In genomic region chr1:165544996-165545395, GRCh38 we compare ENCODE assay signal across 2 cellular contexts.
TF ChIP-seq lines count a peak whose summit lies in the region.

No MANE protein-coding gene starts in this region.

TF ChIP-seq in HepG2, 621 proteins besides CTCF, POLR2A, EP300 and RAD21:
- TF ChIP-seq FOXC1 (CRISPR knock-in tag; IDR thresholded peaks at IDR 0.05; ENCODE audit: borderline replicate concordance) (no peak), ZNF629 (CRISPR knock-in tag; conservative IDR thresholded peaks at IDR 0.05) (0 out of 2 replicates have a peak, but pooled peaks have one; percentile 16), MED1 (CRISPR knock-in tag; IDR thresholded peaks at IDR 0.05) (no peak)

TF ChIP-seq in K562, 482 proteins besides CTCF, POLR2A, EP300 and RAD21:
- TF ChIP-seq GABPB2 (CRISPR knock-in tag; conservative IDR thresholded peaks at IDR 0.05) (no peak), RBM25 (IDR thresholded peaks at IDR 0.05; ENCODE audit: low read depth, low read length, severe bottlenecking) (peak; percentile 64)
- TF ChIP-seq, protein P1, sequence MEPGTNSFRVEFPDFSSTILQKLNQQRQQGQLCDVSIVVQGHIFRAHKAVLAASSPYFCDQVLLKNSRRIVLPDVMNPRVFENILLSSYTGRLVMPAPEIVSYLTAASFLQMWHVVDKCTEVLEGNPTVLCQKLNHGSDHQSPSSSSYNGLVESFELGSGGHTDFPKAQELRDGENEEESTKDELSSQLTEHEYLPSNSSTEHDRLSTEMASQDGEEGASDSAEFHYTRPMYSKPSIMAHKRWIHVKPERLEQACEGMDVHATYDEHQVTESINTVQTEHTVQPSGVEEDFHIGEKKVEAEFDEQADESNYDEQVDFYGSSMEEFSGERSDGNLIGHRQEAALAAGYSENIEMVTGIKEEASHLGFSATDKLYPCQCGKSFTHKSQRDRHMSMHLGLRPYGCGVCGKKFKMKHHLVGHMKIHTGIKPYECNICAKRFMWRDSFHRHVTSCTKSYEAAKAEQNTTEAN (CRISPR knock-in tag; IDR thresholded peaks at IDR 0.05) = no peak
